Comparison of ENCODE assay signal across 19 cellular contexts in genomic region chr19:50475101-50475568, GRCh38. TPM values are rescaled to one million over a fixed set of nuclear protein-coding genes. Genes with fewer than 3 reads are reported as not detected.
DNase-seq lines count a peak whose midpoint lies in the region; ATAC-seq, FAIRE-seq and TF ChIP-seq lines count a peak whose summit lies in the region.
"Had no signal": no experiment of that assay in that cellular context is flagged by ENCODE, and none has a peak within 500 bp of the region (broad histone marks: within the 10 kb centered on the region; RNA-seq: fewer than 3 reads in every experiment).

No MANE protein-coding gene starts in this region.

- in situ Hi-C loops in K562 (cut with MboI), result no loop called here

- no peaks in the 10 kb centered on the region for H3K27me3 ChIP-seq in CD4-positive, alpha-beta T cell (ENCODE audit: control insufficient read depth, insufficient read depth, low read length)
- H3K27me3 ChIP-seq in K562 (ENCODE audit: control insufficient read depth in 2 of 2, insufficient read depth in 2 of 2, low read length in 2 of 2) (no peaks in the 10 kb centered on the region; a peak in 2 of 5 replicates), smooth muscle cell (ENCODE audit: low read depth) (no peaks in the 10 kb centered on the region)
- H3K27me3 ChIP-seq: colonic mucosa had no signal

- no peak for TF ChIP-seq POLR2A in K562 (conservative IDR thresholded peaks at IDR 0.05)

- no peak for TF ChIP-seq EP300 in K562 (IDR thresholded peaks at IDR 0.05; ENCODE audit: low read length)

- peaks cover 6% of the 10 kb centered on the region for H3F3A ChIP-seq in smooth muscle cell (ENCODE audit: low read depth)

- H3K9me1 ChIP-seq in K562 (ENCODE audit: control insufficient read depth, insufficient read depth, low read length), result no peaks in the 10 kb centered on the region

- peak overlapping the region; percentile 95 for H3K27ac Mint-ChIP-seq in CD4-positive, alpha-beta T cell
- H3K27ac Mint-ChIP-seq in Calu3 (ENCODE audit: unreplicated experiment), result peak overlapping the region; percentile 85
- H3K27ac Mint-ChIP-seq in natural killer cell treated with Interleukin-12 subunit alpha and Interleukin-12 subunit beta and Interleukin-15 and Interleukin-18, amount 100 ng/mL, for 72 hours, result peak overlapping the region; percentile 80 to 89

- intact Hi-C loops in CD4-positive, alpha-beta T cell (cut with DNase I, micrococcal nuclease), result loop anchor here in 1 of 2 experiments (5.0 kb wide), 1 partner anchor 108 kb away; the partner anchor contains the start of gene NAPSA
- intact Hi-C loops in Calu3 (cut with micrococcal nuclease; ENCODE audit: unreplicated experiment), result no loop called here
- intact Hi-C loops in K562 (cut with micrococcal nuclease), result no loop called here

- H3K4me3 ChIP-seq in K562 (no peak overlapping the region), smooth muscle cell (no peak overlapping the region)
- H3K4me3 ChIP-seq: BLaER1 treated with 17β-estradiol and CSF1 and Interleukin-3, amounts not matched to agents 10 nM and 100 nM; colonic mucosa had no signal

- DNase-seq in CD4-positive, alpha-beta T cell, result no peak
- DNase-seq in Calu3, result no peak
- no peak for DNase-seq in K562 (ENCODE audit: extremely low read depth in 1 of 4, low spot score in 3 of 4)
- DNase-seq in natural killer cell treated with Interleukin-12 subunit alpha and Interleukin-12 subunit beta and Interleukin-15 and Interleukin-18, amount 100 ng/mL, for 72 hours (ENCODE audit: low spot score), result no peak
- no peak for DNase-seq in caudate nucleus (lab: John Stamatoyannopoulos, UW)
- DNase-seq in smooth muscle cell (lab: John Stamatoyannopoulos, UW; ENCODE audit: unreplicated experiment), result no peak
- DNase-seq: amniotic stem cell, colonic mucosa, mesenchymal stem cell, NCI-H1105 treated with DMSO at 0.1 percent for 48 hours, NCI-H2227 treated with DMSO at 0.1 percent for 48 hours, SHP77 had no signal

- no peak for TF ChIP-seq CTCF in CD4-positive, alpha-beta T cell (IDR thresholded peaks at IDR 0.05)
- TF ChIP-seq CTCF in Calu3 (IDR thresholded peaks at IDR 0.05; ENCODE audit: unreplicated experiment) (no peak), K562 (IDR thresholded peaks at IDR 0.05 in 2 of 3, conservative IDR thresholded peaks at IDR 0.05 in 1 of 3; ENCODE audit: insufficient read depth in 2 of 3, low read depth in 1 of 3, low read length in 3 of 3) (no peak), smooth muscle cell (IDR thresholded peaks at IDR 0.05; ENCODE audit: borderline replicate concordance, insufficient read depth, poor library complexity, severe bottlenecking) (no peak)

- CTCF ChIA-PET in CD4-positive, alpha-beta T cell (lab: Charles Lee), result no interaction called here
- CTCF ChIA-PET in Calu3 (lab: Charles Lee) (no interaction called here), K562 (lab: Yijun Ruan, JAX; ENCODE audit: low intra/inter-chr PET ratio) (no interaction called here)

- POLR2A ChIA-PET in CD4-positive, alpha-beta T cell (lab: Charles Lee), result interaction anchor here (0.9 to 1.3 kb wide), 2 partner anchors 36 to 117 kb away, joined by 3 to 4 read pairs; partner anchors contain the start of gene JOSD2
- POLR2A ChIA-PET in K562 (lab: Yijun Ruan, JAX), result interaction anchor here (1.6 kb wide), 1 partner anchor 9 kb away, joined by 5 read pairs; no protein-coding TSS in a partner anchor

- no peaks in the 10 kb centered on the region for H3K9me3 ChIP-seq in CD4-positive, alpha-beta T cell (ENCODE audit: control insufficient read depth, low read length)
- H3K9me3 ChIP-seq in K562 (replicated peaks; ENCODE audit: control insufficient read depth, insufficient read depth, low read depth, low read length) (no peaks in the 10 kb centered on the region; the same call in 1 of the 2 replicates), smooth muscle cell (replicated peaks; ENCODE audit: low read depth) (no peaks in the 10 kb centered on the region)
- H3K9me3 ChIP-seq: BLaER1 treated with 17β-estradiol and CSF1 and Interleukin-3, amounts not matched to agents 10 nM and 100 nM; colonic mucosa had no signal

- H3K27ac ChIP-seq in CD4-positive, alpha-beta T cell (ENCODE audit: low read depth, low read length), result no peak overlapping the region
- H3K27ac ChIP-seq in K562 (ENCODE audit: extremely low read depth, low read depth, low read length), result no peak overlapping the region
- H3K27ac ChIP-seq in caudate nucleus (ENCODE audit: low read depth, low read length), result no peak overlapping the region
- H3K27ac ChIP-seq in smooth muscle cell (ENCODE audit: low read depth), result no peak overlapping the region
- H3K27ac ChIP-seq: BLaER1 treated with 17β-estradiol and CSF1 and Interleukin-3, amounts not matched to agents 10 nM and 100 nM; colonic mucosa had no signal

- no peaks in the 10 kb centered on the region for H3K27me3 Mint-ChIP-seq in CD4-positive, alpha-beta T cell
- H3K27me3 Mint-ChIP-seq in Calu3 (ENCODE audit: unreplicated experiment), result peaks cover 18% of the 10 kb centered on the region
- no peaks in the 10 kb centered on the region for H3K27me3 Mint-ChIP-seq in natural killer cell treated with Interleukin-12 subunit alpha and Interleukin-12 subunit beta and Interleukin-15 and Interleukin-18, amount 100 ng/mL, for 72 hours

- H3K36me3 ChIP-seq in K562 (ENCODE audit: control insufficient read depth, insufficient read depth, low read length) (peaks cover 22% of the 10 kb centered on the region; the same call in 1 of the 3 replicates), smooth muscle cell (ENCODE audit: low read depth) (no peaks in the 10 kb centered on the region)
- H3K36me3 ChIP-seq: BLaER1 treated with 17β-estradiol and CSF1 and Interleukin-3, amounts not matched to agents 10 nM and 100 nM had no signal

- H3K79me2 ChIP-seq in K562 (ENCODE audit: control insufficient read depth, insufficient read depth, low read length) (peaks cover 25% of the 10 kb centered on the region), smooth muscle cell (ENCODE audit: low read depth) (peaks cover 16% of the 10 kb centered on the region)

- peaks cover 22% of the 10 kb centered on the region for H3K4me1 Mint-ChIP-seq in CD4-positive, alpha-beta T cell (ENCODE audit: low read depth)
- H3K4me1 Mint-ChIP-seq in Calu3 (ENCODE audit: low read depth, unreplicated experiment), result peaks cover 10% of the 10 kb centered on the region
- H3K4me1 Mint-ChIP-seq in natural killer cell treated with Interleukin-12 subunit alpha and Interleukin-12 subunit beta and Interleukin-15 and Interleukin-18, amount 100 ng/mL, for 72 hours (ENCODE audit: low read depth in 2 of 2), result peaks cover 10 to 22% of the 10 kb centered on the region in 2 donors

- H3K4me3 Mint-ChIP-seq in CD4-positive, alpha-beta T cell, result peak overlapping the region; percentile 95
- H3K4me3 Mint-ChIP-seq in Calu3 (ENCODE audit: low read depth, unreplicated experiment), result peak overlapping the region; percentile 100
- peak overlapping the region; percentile 60 for H3K4me3 Mint-ChIP-seq in natural killer cell treated with Interleukin-12 subunit alpha and Interleukin-12 subunit beta and Interleukin-15 and Interleukin-18, amount 100 ng/mL, for 72 hours

- H3K36me3 Mint-ChIP-seq in CD4-positive, alpha-beta T cell (ENCODE audit: low read depth), result peaks cover 37% of the 10 kb centered on the region
- peaks cover 45% of the 10 kb centered on the region for H3K36me3 Mint-ChIP-seq in Calu3 (ENCODE audit: insufficient read depth, unreplicated experiment)
- H3K36me3 Mint-ChIP-seq in natural killer cell treated with Interleukin-12 subunit alpha and Interleukin-12 subunit beta and Interleukin-15 and Interleukin-18, amount 100 ng/mL, for 72 hours, result peaks cover 6% of the 10 kb centered on the region

- H3K4me2 ChIP-seq in K562 (ENCODE audit: insufficient read depth, low read length) (no peak overlapping the region), smooth muscle cell (no peak overlapping the region)
- H3K4me2 ChIP-seq: BLaER1 treated with 17β-estradiol and CSF1 and Interleukin-3, amounts not matched to agents 10 nM and 100 nM had no signal

- H3K4me1 ChIP-seq in K562 (replicated peaks in 1 of 2; ENCODE audit: control insufficient read depth in 2 of 2, insufficient read depth in 2 of 2, low read length in 2 of 2) (peaks cover 5 to 44% of the 10 kb centered on the region in 2 experiments; a peak in 4 of 5 replicates), smooth muscle cell (ENCODE audit: low read depth) (peaks cover 7% of the 10 kb centered on the region)

- ATAC-seq in CD4-positive, alpha-beta T cell (ENCODE audit: poor library complexity), result no peak
- ATAC-seq in K562 (no peak), GM19452 (IDR thresholded peaks at IDR 0.05; ENCODE audit: unreplicated experiment) (no peak), GM19455 (IDR thresholded peaks at IDR 0.05; ENCODE audit: unreplicated experiment) (no peak)
- ATAC-seq in natural killer cell treated with Interleukin-12 subunit alpha and Interleukin-12 subunit beta and Interleukin-15 and Interleukin-18, amount 100 ng/mL, for 72 hours, result no peak

- no peak for TF ChIP-seq RAD21 in K562 (CRISPR knock-in tag; conservative IDR thresholded peaks at IDR 0.05 in 1 of 2, IDR thresholded peaks at IDR 0.05 in 1 of 2)

- BruUV-seq in Calu3 (replicated peaks; lab: Mats Ljungman, UMichigan) (TSS peak; percentile 54), K562 (replicated peaks; lab: Mats Ljungman, UMichigan) (no TSS peak)

- H2AFZ ChIP-seq in K562 (ENCODE audit: low read depth, low read length) (no peak overlapping the region), smooth muscle cell (ENCODE audit: low read depth) (no peak overlapping the region)

- 39% methylated on average over 11 of the region's 12 CpGs for WGBS in K562 (ENCODE audit: insufficient coverage, low coverage, missing lambda C conversion rate)
- WGBS in smooth muscle cell (ENCODE audit: low lambda C conversion rate), result 88% methylated on average over 12 of the region's 12 CpGs

- no peaks in the 10 kb centered on the region for H3K9me3 Mint-ChIP-seq in CD4-positive, alpha-beta T cell
- no peaks in the 10 kb centered on the region for H3K9me3 Mint-ChIP-seq in Calu3 (ENCODE audit: low read depth, unreplicated experiment)
- H3K9me3 Mint-ChIP-seq in natural killer cell treated with Interleukin-12 subunit alpha and Interleukin-12 subunit beta and Interleukin-15 and Interleukin-18, amount 100 ng/mL, for 72 hours, result no peaks in the 10 kb centered on the region

- FAIRE-seq in K562 (lab: Jason Lieb, UNC), result no peak
- FAIRE-seq: H54 had no signal

- H3K9ac ChIP-seq in K562 (ENCODE audit: insufficient read depth in 1 of 2, low read depth in 2 of 2, low read length in 2 of 2), result peak overlapping the region in 1 of 2 experiments; percentile 75; a peak in 2 of 4 replicates
- no peak overlapping the region for H3K9ac ChIP-seq in smooth muscle cell (ENCODE audit: low read depth)
- H3K9ac ChIP-seq: BLaER1 treated with 17β-estradiol and CSF1 and Interleukin-3, amounts not matched to agents 10 nM and 100 nM had no signal

- H4K20me1 ChIP-seq in K562 (replicated peaks; ENCODE audit: control insufficient read depth, insufficient read depth, low read length) (peaks cover 7% of the 10 kb centered on the region; the same call in 1 of the 2 replicates), smooth muscle cell (ENCODE audit: low read depth) (peaks cover 24% of the 10 kb centered on the region)
- H4K20me1 ChIP-seq: BLaER1 treated with 17β-estradiol and CSF1 and Interleukin-3, amounts not matched to agents 10 nM and 100 nM had no signal

RNA-seq across cellular contexts. Expression of gene EMC10, which starts 1.2 kb away (rescaled TPM):
- 10 to 100 TPM; 80.0 to 80.3 TPM for total RNA-seq in CD4-positive, alpha-beta T cell
- total RNA-seq in Calu3 (2022), result 200 and 214 TPM in 2 replicates
- 22.6 and 40.4 TPM in 2 replicates for total RNA-seq in K562 (2011; cell fraction: chromatin; rRNA removed; ENCODE audit: low replicate concordance)
- total RNA-seq in K562 (2011; cell fraction: nucleolus; rRNA removed), result 43.2 and 45.7 TPM in 2 replicates
- total RNA-seq in K562 (2011; cell fraction: nucleoplasm; rRNA removed), result 27.7 and 40.1 TPM in 2 replicates
- 40.4 and 48.9 TPM in 2 replicates for total RNA-seq in K562 (2014; rRNA removed)
- total RNA-seq in K562 (2014; rRNA removed; fragmentation: Illumina TruSeq; extraction: Trizol), result 6.1 and 7.4 TPM in 2 replicates
- total RNA-seq in K562 (2015; rRNA removed; fragmentation: Illumina TruSeq; extraction: Trizol), result 25.2 and 25.8 TPM in 2 replicates
- total RNA-seq in K562 (2021), result 42.5 and 46.0 TPM in 2 replicates
- 12.4 and 13.7 TPM in 2 replicates for polyA plus RNA-seq in K562 (2011; rRNA removed)
- 18.3 and 54.3 TPM in 2 replicates for polyA plus RNA-seq in K562 (2011; cell fraction: cytosol; rRNA removed)
- 13.8 and 24.8 TPM in 2 replicates for polyA plus RNA-seq in K562 (2011; cell fraction: nucleus; rRNA removed)
- polyA plus RNA-seq in K562 (2012), result 37.9 TPM in 2 replicates
- polyA plus RNA-seq in K562 (2014; fragmentation: Illumina TruSeq; extraction: Trizol), result 13.1 and 27.3 TPM in 2 replicates
- polyA plus RNA-seq in K562 (2014; fragmentation: Nextera tagmentation; extraction: Ambion mirVana), result 1 to 10 TPM; 1.4 to 2.9 TPM
- polyA plus RNA-seq in K562 (2014; rRNA removed), result 34.5 and 38.2 TPM in 2 replicates
- 1.9 and 3.7 TPM in 2 replicates for polyA minus RNA-seq in K562 (2011; rRNA and poly(A)+ RNA removed)
- 14.7 and 15.0 TPM in 2 replicates for polyA minus RNA-seq in K562 (2011; cell fraction: cytosol; rRNA and poly(A)+ RNA removed)
- 6.4 and 6.7 TPM in 2 replicates for polyA minus RNA-seq in K562 (2011; cell fraction: nucleus; rRNA and poly(A)+ RNA removed)
- total RNA-seq in natural killer cell treated with Interleukin-12 subunit alpha and Interleukin-12 subunit beta and Interleukin-15 and Interleukin-18, amount 100 ng/mL, for 72 hours, result 100 to 1,000 TPM in 1 of 2 donors, 10 to 100 TPM in 1; 84.1 to 106 TPM
- 49.0 and 51.7 TPM in 2 replicates for total RNA-seq in smooth muscle cell
- polyA plus RNA-seq in smooth muscle cell, result 18.0 and 22.0 TPM in 2 replicates

RNA-seq across cellular contexts. Expression of gene GARIN5A, which starts 1.5 kb away (rescaled TPM):
- total RNA-seq in CD4-positive, alpha-beta T cell, result under 1 TPM in 1 of 2 experiments, not detected in 1; 0.50 TPM
- total RNA-seq in Calu3 (2022) (6.0 and 7.8 TPM in 2 replicates), K562 (2014; rRNA removed) (0.23 and 0.33 TPM in 2 replicates), K562 (2014; rRNA removed; fragmentation: Illumina TruSeq; extraction: Trizol) (not detected in 2 replicates), K562 (2015; rRNA removed; fragmentation: Illumina TruSeq; extraction: Trizol) (0.47 TPM in 1 of 2 replicates, not detected in the other), K562 (2021) (0.31 and 0.82 TPM in 2 replicates), smooth muscle cell (1.7 and 4.1 TPM in 2 replicates)
- 0.49 TPM in 1 of 2 replicates, not detected in the other for total RNA-seq in K562 (2011; cell fraction: chromatin; rRNA removed; ENCODE audit: low replicate concordance)
- total RNA-seq in K562 (2011; cell fraction: nucleolus; rRNA removed), result 0.39 TPM in 1 of 2 replicates, not detected in the other
- total RNA-seq in K562 (2011; cell fraction: nucleoplasm; rRNA removed), result not detected in 2 replicates
- polyA plus RNA-seq in K562 (2011; rRNA removed) (0.10 and 0.26 TPM in 2 replicates), K562 (2014; fragmentation: Illumina TruSeq; extraction: Trizol) (0.57 and 0.59 TPM in 2 replicates), K562 (2014; fragmentation: Nextera tagmentation; extraction: Ambion mirVana) (under 1 TPM in 1 of 2 experiments, not detected in 1; 0.13 TPM), K562 (2014; rRNA removed) (0.16 and 0.17 TPM in 2 replicates), smooth muscle cell (2.1 and 3.7 TPM in 2 replicates)
- polyA plus RNA-seq in K562 (2011; cell fraction: cytosol; rRNA removed), result 0.59 and 0.78 TPM in 2 replicates
- polyA plus RNA-seq in K562 (2011; cell fraction: nucleus; rRNA removed), result 0.22 and 0.38 TPM in 2 replicates
- 0.49 and 0.83 TPM in 2 replicates for polyA plus RNA-seq in K562 (2012)
- polyA minus RNA-seq in K562 (2011; rRNA and poly(A)+ RNA removed), result not detected in 2 replicates
- polyA minus RNA-seq in K562 (2011; cell fraction: cytosol; rRNA and poly(A)+ RNA removed), result 1.4 TPM in 1 of 2 replicates, not detected in the other
- polyA minus RNA-seq in K562 (2011; cell fraction: nucleus; rRNA and poly(A)+ RNA removed), result 0.27 TPM in 1 of 2 replicates, not detected in the other
- 1 to 10 TPM in 1 of 2 donors, not detected in 1; 1.1 TPM for total RNA-seq in natural killer cell treated with Interleukin-12 subunit alpha and Interleukin-12 subunit beta and Interleukin-15 and Interleukin-18, amount 100 ng/mL, for 72 hours
- total RNA-seq: subcutaneous adipose tissue had no signal

RNA-seq across cellular contexts. Expression of gene JOSD2, which starts 35.9 kb away (rescaled TPM):
- 10 to 100 TPM; 11.7 to 11.9 TPM for total RNA-seq in CD4-positive, alpha-beta T cell
- total RNA-seq in Calu3 (2022) (33.5 and 38.6 TPM in 2 replicates), K562 (2014; rRNA removed) (12.0 and 15.5 TPM in 2 replicates), K562 (2014; rRNA removed; fragmentation: Illumina TruSeq; extraction: Trizol) (0.55 and 0.61 TPM in 2 replicates), K562 (2015; rRNA removed; fragmentation: Illumina TruSeq; extraction: Trizol) (3.1 and 4.5 TPM in 2 replicates), K562 (2021) (13.6 and 17.8 TPM in 2 replicates), smooth muscle cell (17.1 and 32.0 TPM in 2 replicates)
- total RNA-seq in K562 (2011; cell fraction: chromatin; rRNA removed; ENCODE audit: low replicate concordance), result 2.5 TPM in 1 of 2 replicates, not detected in the other
- total RNA-seq in K562 (2011; cell fraction: nucleolus; rRNA removed), result 1.2 and 1.8 TPM in 2 replicates
- total RNA-seq in K562 (2011; cell fraction: nucleoplasm; rRNA removed), result 3.2 and 4.7 TPM in 2 replicates
- polyA plus RNA-seq in K562 (2011; rRNA removed) (3.3 and 3.8 TPM in 2 replicates), K562 (2014; fragmentation: Illumina TruSeq; extraction: Trizol) (1.3 and 3.3 TPM in 2 replicates), K562 (2014; fragmentation: Nextera tagmentation; extraction: Ambion mirVana) (under 1 TPM; 0.06 to 0.95 TPM), K562 (2014; rRNA removed) (12.5 and 14.4 TPM in 2 replicates), smooth muscle cell (77.6 and 85.1 TPM in 2 replicates)
- 7.6 and 42.8 TPM in 2 replicates for polyA plus RNA-seq in K562 (2011; cell fraction: cytosol; rRNA removed)
- polyA plus RNA-seq in K562 (2011; cell fraction: nucleus; rRNA removed), result 3.9 and 12.6 TPM in 2 replicates
- polyA plus RNA-seq in K562 (2012), result 10.4 and 14.8 TPM in 2 replicates
- polyA minus RNA-seq in K562 (2011; rRNA and poly(A)+ RNA removed), result 0.32 and 0.66 TPM in 2 replicates
- 4.2 and 5.2 TPM in 2 replicates for polyA minus RNA-seq in K562 (2011; cell fraction: cytosol; rRNA and poly(A)+ RNA removed)
- 1.8 and 3.6 TPM in 2 replicates for polyA minus RNA-seq in K562 (2011; cell fraction: nucleus; rRNA and poly(A)+ RNA removed)
- total RNA-seq in natural killer cell treated with Interleukin-12 subunit alpha and Interleukin-12 subunit beta and Interleukin-15 and Interleukin-18, amount 100 ng/mL, for 72 hours, result 10 to 100 TPM; 39.8 to 46.0 TPM

RNA-seq across cellular contexts. Expression of gene ASPDH, which starts 38.6 kb away (rescaled TPM):
- not detected for total RNA-seq in CD4-positive, alpha-beta T cell
- total RNA-seq in Calu3 (2022) (not detected in 2 replicates), K562 (2014; rRNA removed) (not detected in 2 replicates), K562 (2014; rRNA removed; fragmentation: Illumina TruSeq; extraction: Trizol) (not detected in 2 replicates), K562 (2015; rRNA removed; fragmentation: Illumina TruSeq; extraction: Trizol) (not detected in 2 replicates), K562 (2021) (not detected in 2 replicates), smooth muscle cell (not detected in 2 replicates)
- total RNA-seq in K562 (2011; cell fraction: chromatin; rRNA removed; ENCODE audit: low replicate concordance), result not detected in 2 replicates
- total RNA-seq in K562 (2011; cell fraction: nucleolus; rRNA removed), result not detected in 2 replicates
- not detected in 2 replicates for total RNA-seq in K562 (2011; cell fraction: nucleoplasm; rRNA removed)
- polyA plus RNA-seq in K562 (2011; rRNA removed) (not detected in 2 replicates), K562 (2014; fragmentation: Illumina TruSeq; extraction: Trizol) (not detected in 2 replicates), K562 (2014; fragmentation: Nextera tagmentation; extraction: Ambion mirVana) (not detected), K562 (2014; rRNA removed) (not detected in 2 replicates), smooth muscle cell (0.89 TPM in 1 of 2 replicates, not detected in the other)
- polyA plus RNA-seq in K562 (2011; cell fraction: cytosol; rRNA removed), result not detected in 2 replicates
- not detected in 2 replicates for polyA plus RNA-seq in K562 (2011; cell fraction: nucleus; rRNA removed)
- 0.39 and 0.40 TPM in 2 replicates for polyA plus RNA-seq in K562 (2012)
- polyA minus RNA-seq in K562 (2011; rRNA and poly(A)+ RNA removed), result not detected in 2 replicates
- not detected in 2 replicates for polyA minus RNA-seq in K562 (2011; cell fraction: cytosol; rRNA and poly(A)+ RNA removed)
- polyA minus RNA-seq in K562 (2011; cell fraction: nucleus; rRNA and poly(A)+ RNA removed), result not detected in 2 replicates
- total RNA-seq in natural killer cell treated with Interleukin-12 subunit alpha and Interleukin-12 subunit beta and Interleukin-15 and Interleukin-18, amount 100 ng/mL, for 72 hours, result not detected
- total RNA-seq: activated CD8-positive, alpha-beta memory T cell treated with anti-CD3 and anti-CD28 coated beads for 36 hours; colonic mucosa; subcutaneous adipose tissue had no signal
- polyA plus RNA-seq: esophagus had no signal

RNA-seq across cellular contexts. Expression of gene MYBPC2, which starts 42.4 kb away (rescaled TPM):
- under 1 TPM in 1 of 2 experiments, not detected in 1; 0.08 TPM for total RNA-seq in CD4-positive, alpha-beta T cell
- total RNA-seq in Calu3 (2022) (not detected in 2 replicates), K562 (2014; rRNA removed) (not detected in 2 replicates), K562 (2014; rRNA removed; fragmentation: Illumina TruSeq; extraction: Trizol) (not detected in 2 replicates), K562 (2015; rRNA removed; fragmentation: Illumina TruSeq; extraction: Trizol) (not detected in 2 replicates), K562 (2021) (0.04 TPM in 1 of 2 replicates, not detected in the other), smooth muscle cell (0.18 TPM in 1 of 2 replicates, not detected in the other)
- 0.30 and 0.67 TPM in 2 replicates for total RNA-seq in K562 (2011; cell fraction: chromatin; rRNA removed; ENCODE audit: low replicate concordance)
- total RNA-seq in K562 (2011; cell fraction: nucleolus; rRNA removed), result not detected in 2 replicates
- not detected in 2 replicates for total RNA-seq in K562 (2011; cell fraction: nucleoplasm; rRNA removed)
- polyA plus RNA-seq in K562 (2011; rRNA removed) (0.14 and 0.19 TPM in 2 replicates), K562 (2014; fragmentation: Illumina TruSeq; extraction: Trizol) (not detected in 2 replicates), K562 (2014; fragmentation: Nextera tagmentation; extraction: Ambion mirVana) (not detected), K562 (2014; rRNA removed) (0.01 TPM in 1 of 2 replicates, not detected in the other), smooth muscle cell (not detected in 2 replicates)
- polyA plus RNA-seq in K562 (2011; cell fraction: cytosol; rRNA removed), result 0.06 and 0.07 TPM in 2 replicates
- polyA plus RNA-seq in K562 (2011; cell fraction: nucleus; rRNA removed), result 0.31 and 0.60 TPM in 2 replicates
- polyA plus RNA-seq in K562 (2012), result 0.01 TPM in 1 of 2 replicates, not detected in the other
- 0.06 TPM in 1 of 2 replicates, not detected in the other for polyA minus RNA-seq in K562 (2011; rRNA and poly(A)+ RNA removed)
- not detected in 2 replicates for polyA minus RNA-seq in K562 (2011; cell fraction: cytosol; rRNA and poly(A)+ RNA removed)
- polyA minus RNA-seq in K562 (2011; cell fraction: nucleus; rRNA and poly(A)+ RNA removed), result 0.22 TPM in 1 of 2 replicates, not detected in the other
- total RNA-seq in natural killer cell treated with Interleukin-12 subunit alpha and Interleukin-12 subunit beta and Interleukin-15 and Interleukin-18, amount 100 ng/mL, for 72 hours, result under 1 TPM in 1 of 2 donors, not detected in 1; 0.50 TPM
- total RNA-seq: colonic mucosa, subcutaneous adipose tissue had no signal
